11 cellular contexts compared by ENCODE assay signal in the genomic region with DNA sequence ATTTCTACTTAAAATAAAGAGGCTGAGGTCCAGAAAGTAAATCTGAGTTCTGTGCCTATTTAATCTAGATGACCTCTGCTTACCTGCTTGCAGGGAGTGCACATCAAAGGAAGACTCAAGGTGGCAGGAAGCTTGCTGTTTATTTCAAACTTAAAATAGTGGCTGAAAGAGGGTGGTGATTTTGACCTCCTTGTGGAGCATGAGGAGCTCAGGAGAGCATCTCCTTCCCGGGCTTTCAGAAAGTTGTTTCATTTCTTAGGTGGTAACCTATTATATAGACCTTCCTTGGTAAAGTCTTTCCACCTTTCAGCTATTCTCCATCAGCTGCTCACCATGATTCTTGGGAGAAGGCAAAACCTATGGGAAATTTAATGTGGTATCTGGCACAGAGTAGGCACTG. TPM values are rescaled to one million over a fixed set of nuclear protein-coding genes. Genes with fewer than 3 reads are reported as not detected.
DNase-seq lines count a peak whose midpoint lies in the region; ATAC-seq lines count a peak whose summit lies in the region.
"Had no signal": no experiment of that assay in that cellular context is flagged by ENCODE, and none has a peak within 500 bp of the region (broad histone marks: within the 10 kb centered on the region; RNA-seq: fewer than 3 reads in every experiment).

No MANE protein-coding gene starts in this region.

- peak overlapping the region; percentile 95 for H3K27ac Mint-ChIP-seq in activated CD8-positive, alpha-beta memory T cell treated with anti-CD3 and anti-CD28 coated beads, Interleukin-2, amount 10 ng/mL, durations not matched to agents 7 days and 5 days
- H3K27ac Mint-ChIP-seq in activated naive CD4-positive, alpha-beta T cell treated with anti-CD3 and anti-CD28 coated beads, Interleukin-2, amount 50 U/mL, for 72 hours = peak overlapping the region; percentile 53 to 87
- H3K27ac Mint-ChIP-seq in stimulated activated effector memory CD8-positive, alpha-beta T cell treated with anti-CD3 and anti-CD28 coated beads, Interleukin-12 subunit alpha, Interleukin-12 subunit beta, amount 100 ng/mL, for 72 hours = peak overlapping the region; percentile 84

- peak; percentile 6 for ATAC-seq in activated CD8-positive, alpha-beta memory T cell treated with anti-CD3 and anti-CD28 coated beads, Interleukin-2, amount 10 ng/mL, durations not matched to agents 7 days and 5 days
- ATAC-seq in HG03097 (IDR thresholded peaks at IDR 0.05; ENCODE audit: low FRiP score, unreplicated experiment) = peak; percentile 0
- ATAC-seq in activated naive CD4-positive, alpha-beta T cell treated with anti-CD3 and anti-CD28 coated beads, Interleukin-2, amount 50 U/mL, for 72 hours = peak in 1 of 2 donors; percentile 2
- no peak for ATAC-seq in stimulated activated effector memory CD8-positive, alpha-beta T cell treated with anti-CD3 and anti-CD28 coated beads, Interleukin-12 subunit alpha, Interleukin-12 subunit beta, amount 100 ng/mL, for 72 hours
- no peak for ATAC-seq in left colon

- peaks cover 74% of the 10 kb centered on the region for H3K4me1 Mint-ChIP-seq in activated CD8-positive, alpha-beta memory T cell treated with anti-CD3 and anti-CD28 coated beads, Interleukin-2, amount 10 ng/mL, durations not matched to agents 7 days and 5 days
- peaks cover 60% of the 10 kb centered on the region for H3K4me1 Mint-ChIP-seq in stimulated activated effector memory CD8-positive, alpha-beta T cell treated with anti-CD3 and anti-CD28 coated beads, Interleukin-12 subunit alpha, Interleukin-12 subunit beta, amount 100 ng/mL, for 72 hours

- H3K27me3 Mint-ChIP-seq in activated CD8-positive, alpha-beta memory T cell treated with anti-CD3 and anti-CD28 coated beads, Interleukin-2, amount 10 ng/mL, durations not matched to agents 7 days and 5 days = no peaks in the 10 kb centered on the region

- intact Hi-C loops in left colon (cut with DNase I, micrococcal nuclease) = loop anchor here in 1 of 2 donors (10.0 kb wide), 1 partner anchor 382 kb away; no protein-coding TSS in a partner anchor

- no peaks in the 10 kb centered on the region for H3K9me3 Mint-ChIP-seq in activated CD8-positive, alpha-beta memory T cell treated with anti-CD3 and anti-CD28 coated beads, Interleukin-2, amount 10 ng/mL, durations not matched to agents 7 days and 5 days (ENCODE audit: low read depth)
- H3K9me3 Mint-ChIP-seq in activated naive CD4-positive, alpha-beta T cell treated with anti-CD3 and anti-CD28 coated beads, Interleukin-2, amount 50 U/mL, for 72 hours = no peaks in the 10 kb centered on the region
- H3K9me3 Mint-ChIP-seq in stimulated activated effector memory CD8-positive, alpha-beta T cell treated with anti-CD3 and anti-CD28 coated beads, Interleukin-12 subunit alpha, Interleukin-12 subunit beta, amount 100 ng/mL, for 72 hours = no peaks in the 10 kb centered on the region

- H3K36me3 Mint-ChIP-seq in activated CD8-positive, alpha-beta memory T cell treated with anti-CD3 and anti-CD28 coated beads, Interleukin-2, amount 10 ng/mL, durations not matched to agents 7 days and 5 days = peaks cover 8% of the 10 kb centered on the region
- H3K36me3 Mint-ChIP-seq in activated naive CD4-positive, alpha-beta T cell treated with anti-CD3 and anti-CD28 coated beads, Interleukin-2, amount 50 U/mL, for 72 hours = peaks cover 0 to 14% of the 10 kb centered on the region in 2 donors
- peaks cover 6% of the 10 kb centered on the region for H3K36me3 Mint-ChIP-seq in stimulated activated effector memory CD8-positive, alpha-beta T cell treated with anti-CD3 and anti-CD28 coated beads, Interleukin-12 subunit alpha, Interleukin-12 subunit beta, amount 100 ng/mL, for 72 hours

- CTCF ChIA-PET in activated CD8-positive, alpha-beta memory T cell treated with anti-CD3 and anti-CD28 coated beads, Interleukin-2, amount 10 ng/mL, durations not matched to agents 7 days and 5 days (lab: Charles Lee) = interaction anchor here (1.0 to 1.4 kb wide), 2 partner anchors 21 to 119 kb away, joined by 3 to 5 read pairs; no protein-coding TSS in a partner anchor

- peak overlapping the region; percentile 97 for H3K4me3 Mint-ChIP-seq in activated CD8-positive, alpha-beta memory T cell treated with anti-CD3 and anti-CD28 coated beads, Interleukin-2, amount 10 ng/mL, durations not matched to agents 7 days and 5 days
- peak overlapping the region; percentile 77 for H3K4me3 Mint-ChIP-seq in stimulated activated effector memory CD8-positive, alpha-beta T cell treated with anti-CD3 and anti-CD28 coated beads, Interleukin-12 subunit alpha, Interleukin-12 subunit beta, amount 100 ng/mL, for 72 hours

- in situ Hi-C loops in G401 (cut with HindIII; ENCODE audit: low sequenced_read_pairs) = no loop called here

- DNase-seq in activated CD8-positive, alpha-beta memory T cell treated with anti-CD3 and anti-CD28 coated beads, Interleukin-2, amount 10 ng/mL, durations not matched to agents 7 days and 5 days = no peak
- DNase-seq in activated CD8-positive, alpha-beta memory T cell treated with anti-CD3 and anti-CD28 coated beads, Interleukin-2, amount 50 U/mL, for 4 hours = no peak
- DNase-seq in activated naive CD4-positive, alpha-beta T cell treated with anti-CD3 and anti-CD28 coated beads, Interleukin-2, amount 50 U/mL, for 72 hours (ENCODE audit: low spot score in 2 of 2) = no peak
- DNase-seq in stimulated activated effector memory CD8-positive, alpha-beta T cell treated with anti-CD3 and anti-CD28 coated beads, Interleukin-12 subunit alpha, Interleukin-12 subunit beta, amount 100 ng/mL, for 72 hours (ENCODE audit: low spot score in 2 of 2) = no peak
- DNase-seq in left colon = no peak
- no peak for DNase-seq in HK-2 (ENCODE audit: unreplicated experiment)
- DNase-seq in G401 (ENCODE audit: low spot score) = no peak
- DNase-seq: IMR-90, NCI-H1930 had no signal

RNA-seq across cellular contexts. Expression of a gene that starts 0.5 kb away (rescaled TPM):
- 1 to 10 TPM; 8.6 to 9.5 TPM for total RNA-seq in activated CD8-positive, alpha-beta memory T cell treated with anti-CD3 and anti-CD28 coated beads, Interleukin-2, amount 10 ng/mL, durations not matched to agents 7 days and 5 days
- 10 to 100 TPM in 1 of 2 donors, 1 to 10 TPM in 1; 5.2 to 23.7 TPM for total RNA-seq in activated naive CD4-positive, alpha-beta T cell treated with anti-CD3 and anti-CD28 coated beads, Interleukin-2, amount 50 U/mL, for 72 hours
- under 1 TPM in 1 of 2 donors, not detected in 1; 0.50 TPM for total RNA-seq in left colon
- not detected in 2 replicates for total RNA-seq in G401 (2014; rRNA removed; shearing (Covaris generic))
- total RNA-seq: Daoy, IMR-90 had no signal

RNA-seq across cellular contexts. Expression of a gene that starts 46.4 kb away (rescaled TPM):
- total RNA-seq in activated CD8-positive, alpha-beta memory T cell treated with anti-CD3 and anti-CD28 coated beads, Interleukin-2, amount 10 ng/mL, durations not matched to agents 7 days and 5 days = 1 to 10 TPM; 2.4 to 2.6 TPM
- 10 to 100 TPM in 1 of 2 donors, 1 to 10 TPM in 1; 6.5 to 11.2 TPM for total RNA-seq in activated naive CD4-positive, alpha-beta T cell treated with anti-CD3 and anti-CD28 coated beads, Interleukin-2, amount 50 U/mL, for 72 hours
- total RNA-seq in left colon = 10 to 100 TPM; 35.7 to 35.8 TPM
- total RNA-seq in G401 (2014; rRNA removed; shearing (Covaris generic)) = not detected in 2 replicates

Comparison
In these comparisons a context has a peak if more than half of its experiments do, and no peak if none do; other contexts are left out.
1. ATAC-seq: peak in activated CD8-positive, alpha-beta memory T cell treated with anti-CD3 and anti-CD28 coated beads, Interleukin-2, amount 10 ng/mL, durations not matched to agents 7 days and 5 days (single experiment) and HG03097 (single experiment); none in stimulated activated effector memory CD8-positive, alpha-beta T cell treated with anti-CD3 and anti-CD28 coated beads, Interleukin-12 subunit alpha, Interleukin-12 subunit beta, amount 100 ng/mL, for 72 hours (single experiment) and left colon (single experiment).
2. Peak in every context shown above with its lines, with median percentiles within 50 percentile points of each other: H3K27ac Mint-ChIP-seq.